Comparison of ENCODE assay signal across 9 cellular contexts in genomic region chr20:18628330-18628941, GRCh38. TPM values are rescaled to one million over a fixed set of nuclear protein-coding genes. Genes with fewer than 3 reads are reported as not detected.
A peak's percentile ranks its signal among the peaks of the same experiment; 100 is the strongest.
DNase-seq lines count a peak whose midpoint lies in the region; ATAC-seq and TF ChIP-seq lines count a peak whose summit lies in the region.
"Had no signal": no experiment of that assay in that cellular context is flagged by ENCODE, and none has a peak within 500 bp of the region (broad histone marks: within the 10 kb centered on the region; RNA-seq: fewer than 3 reads in every experiment).

No MANE protein-coding gene starts in this region.

- no peak for DNase-seq in left ventricle myocardium inferior
- no peak for DNase-seq in left cardiac atrium
- peak in 1 of 2 donors; percentile 5 for DNase-seq in foreskin keratinocyte
- peak; percentile 66 for DNase-seq in upper lobe of right lung
- no peak for DNase-seq in AML-193 (lab: John Stamatoyannopoulos, UW)
- DNase-seq in NCI-H526 treated with DMSO at 0.1 percent for 48 hours (lab: John Stamatoyannopoulos, UW): no peak
- DNase-seq: SW 1271 had no signal

- no peak overlapping the region for H3K27ac ChIP-seq in left ventricle myocardium inferior (replicated peaks)
- no peak overlapping the region for H3K27ac ChIP-seq in OCI-LY1 (ENCODE audit: low read depth, low read length, poor library complexity, severe bottlenecking)
- no peak overlapping the region for H3K27ac ChIP-seq in foreskin keratinocyte
- H3K27ac ChIP-seq in upper lobe of right lung: no peak overlapping the region

- no peaks in the 10 kb centered on the region for H3F3A ChIP-seq in OCI-LY1 (ENCODE audit: insufficient read depth, low read length)

- H3K9me3 ChIP-seq in left ventricle myocardium inferior (replicated peaks) (no peaks in the 10 kb centered on the region), OCI-LY1 (ENCODE audit: low read length) (no peaks in the 10 kb centered on the region), upper lobe of right lung (no peaks in the 10 kb centered on the region)

- H4K20me1 ChIP-seq in OCI-LY1 (ENCODE audit: insufficient read depth, low read length): no peaks in the 10 kb centered on the region

- H3K9ac ChIP-seq in OCI-LY1 (ENCODE audit: low read length): no peak overlapping the region

- H2AFZ ChIP-seq in OCI-LY1 (ENCODE audit: low read length): no peak overlapping the region

- H3K27me3 ChIP-seq in left ventricle myocardium inferior (ENCODE audit: low read depth) (no peaks in the 10 kb centered on the region), OCI-LY1 (ENCODE audit: insufficient read depth, low read length) (no peaks in the 10 kb centered on the region), foreskin keratinocyte (no peaks in the 10 kb centered on the region), upper lobe of right lung (no peaks in the 10 kb centered on the region)

- TF ChIP-seq CTCF in left ventricle myocardium inferior (IDR thresholded peaks at IDR 0.05; ENCODE audit: borderline replicate concordance) (peak; percentile 56), OCI-LY1 (IDR thresholded peaks at IDR 0.05; ENCODE audit: low read length) (peak; percentile 84), foreskin keratinocyte (conservative IDR thresholded peaks at IDR 0.05) (peak; percentile 68), upper lobe of right lung (IDR thresholded peaks at IDR 0.05) (peak; percentile 40)

- intact Hi-C loops in left ventricle myocardium inferior (cut with micrococcal nuclease) (no loop called here), left cardiac atrium (cut with DNase I) (no loop called here), upper lobe of right lung (cut with DNase I) (no loop called here)

- no peaks in the 10 kb centered on the region for H3K79me2 ChIP-seq in OCI-LY1 (ENCODE audit: insufficient read depth, low read length)

- no peaks in the 10 kb centered on the region for H3K9me2 ChIP-seq in OCI-LY1 (ENCODE audit: low read depth, low read length)

- no peak overlapping the region for H3K4me3 ChIP-seq in left ventricle myocardium inferior
- no peak overlapping the region for H3K4me3 ChIP-seq in OCI-LY1 (ENCODE audit: low read depth, low read length, poor library complexity, severe bottlenecking)
- H3K4me3 ChIP-seq in upper lobe of right lung: no peak overlapping the region

- ATAC-seq in left cardiac atrium (no peak), foreskin keratinocyte (peak; percentile 69), upper lobe of right lung (peak; percentile 59), HG02840 (IDR thresholded peaks at IDR 0.05; ENCODE audit: low FRiP score, unreplicated experiment) (no peak)

- H3K36me3 ChIP-seq in left ventricle myocardium inferior (peaks cover 18% of the 10 kb centered on the region), OCI-LY1 (ENCODE audit: insufficient read depth, low read length) (peaks cover 7% of the 10 kb centered on the region; the same call in 1 of the 2 replicates), upper lobe of right lung (no peaks in the 10 kb centered on the region)

- H3K4me1 ChIP-seq in left ventricle myocardium inferior: no peaks in the 10 kb centered on the region
- H3K4me1 ChIP-seq in OCI-LY1 (ENCODE audit: insufficient read depth, low read length, severe bottlenecking): no peaks in the 10 kb centered on the region
- no peaks in the 10 kb centered on the region for H3K4me1 ChIP-seq in foreskin keratinocyte
- no peaks in the 10 kb centered on the region for H3K4me1 ChIP-seq in upper lobe of right lung

- no peak overlapping the region for H3K4me2 ChIP-seq in OCI-LY1 (ENCODE audit: low read length)

RNA-seq across cellular contexts. Expression of gene DTD1, which starts 40.6 kb away (rescaled TPM):
- total RNA-seq in left ventricle myocardium inferior (12.2 TPM), left cardiac atrium (10 to 100 TPM; 12.1 to 18.9 TPM), foreskin keratinocyte (82.1 TPM in 2 replicates), upper lobe of right lung (19.9 TPM)
- 80.8 and 84.0 TPM in 2 replicates for polyA plus RNA-seq in foreskin keratinocyte

Comparison
In these comparisons a context has a peak if more than half of its experiments do, and no peak if none do; other contexts are left out.
1. ATAC-seq: peak in foreskin keratinocyte (single experiment) and upper lobe of right lung (single experiment); none in left cardiac atrium (0 of 2) and HG02840 (single experiment).
2. Peak in every context shown above with its lines, with median percentiles within 50 percentile points of each other: CTCF ChIP-seq.